10 cellular contexts compared by ENCODE assay signal in the genomic region with DNA sequence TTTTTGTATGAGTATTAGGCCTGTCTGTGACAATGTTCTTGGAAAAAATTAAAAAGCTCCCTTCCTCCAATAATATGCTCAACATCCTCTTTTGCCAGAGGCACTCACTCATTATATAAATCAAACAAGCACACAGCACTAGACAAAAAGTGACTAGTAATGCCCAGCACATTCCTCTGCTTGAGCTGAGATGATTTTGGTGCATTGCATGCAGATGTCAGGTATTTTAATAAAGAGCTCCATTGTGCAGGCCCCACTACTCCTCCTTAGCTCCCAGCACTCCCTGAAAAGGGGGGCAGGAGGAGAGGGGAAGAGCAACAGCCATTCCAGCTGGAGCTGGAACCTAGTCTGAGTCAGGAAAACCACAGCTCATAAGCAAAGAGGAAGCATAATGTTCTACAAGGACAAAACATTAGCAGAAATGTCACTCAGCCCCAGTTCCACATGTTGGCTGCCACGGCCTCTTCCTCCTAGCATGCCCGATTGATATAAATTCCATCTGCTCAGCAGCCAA.
DNase-seq lines count a peak whose midpoint lies in the region; ATAC-seq, FAIRE-seq and TF ChIP-seq lines count a peak whose summit lies in the region.
"Had no signal": no experiment of that assay in that cellular context is flagged by ENCODE, and none has a peak within 500 bp of the region (broad histone marks: within the 10 kb centered on the region; RNA-seq: fewer than 3 reads in every experiment).

No MANE protein-coding gene starts in this region.

- no peaks in the 10 kb centered on the region for H3K9me2 ChIP-seq in hepatocyte (replicated peaks; ENCODE audit: insufficient read depth)

- WGBS in hepatocyte (ENCODE audit: low lambda C conversion rate, missing lambda C conversion rate): 43% methylated on average over 2 of the region's 2 CpGs
- 19 to 51% (median 47%) methylated on average over 2 of the region's 2 CpGs for WGBS in stomach, 5 donors

- TF ChIP-seq CTCF in hepatocyte (IDR thresholded peaks at IDR 0.05; ENCODE audit: poor library complexity) (no peak), stomach (IDR thresholded peaks at IDR 0.05) (no peak)

- peaks cover 3% of the 10 kb centered on the region for H3K79me2 ChIP-seq in hepatocyte

- no peak overlapping the region for H3K4me2 ChIP-seq in hepatocyte

- H2AFZ ChIP-seq in hepatocyte: no peak overlapping the region

- no peak for TF ChIP-seq POLR2A in stomach (IDR thresholded peaks at IDR 0.05)

- peaks cover 14% of the 10 kb centered on the region for H3K4me1 ChIP-seq in hepatocyte (ENCODE audit: insufficient read depth)
- H3K4me1 ChIP-seq in stomach: peaks cover 0 to 27% (median 13%) of the 10 kb centered on the region in 4 donors

- FAIRE-seq in HTR-8/SVneo (lab: Jason Lieb, UNC): no peak
- FAIRE-seq: colon had no signal

- no peaks in the 10 kb centered on the region for H3K27me3 ChIP-seq in hepatocyte
- no peaks in the 10 kb centered on the region for H3K27me3 ChIP-seq in stomach

- intact Hi-C loops in stomach (cut with DNase I; ENCODE audit: low total_unique reads): no loop called here

- TF ChIP-seq EP300 in stomach (IDR thresholded peaks at IDR 0.05): no peak

- H3K4me3 ChIP-seq in hepatocyte: no peak overlapping the region
- H3K4me3 ChIP-seq in stomach: no peak overlapping the region

- ATAC-seq in HG03108 (IDR thresholded peaks at IDR 0.05; ENCODE audit: unreplicated experiment) (no peak), HG03097 (IDR thresholded peaks at IDR 0.05; ENCODE audit: low FRiP score, unreplicated experiment) (no peak)
- ATAC-seq: T-helper 17 cell had no signal

- peak overlapping the region; percentile 72 for H3K27ac ChIP-seq in hepatocyte
- peak overlapping the region in 4 of 5 donors; percentile 34 to 77 (median 64) for H3K27ac ChIP-seq in stomach

- DNase-seq in HTR-8/SVneo (ENCODE audit: insufficient read length, low spot score) (peak; percentile 24), amniotic stem cell (lab: John Stamatoyannopoulos, UW) (peak; percentile 58), hepatocyte (ENCODE audit: low spot score) (peak; percentile 10), stomach (no peak), NCI-H69 (lab: John Stamatoyannopoulos, UW) (no peak), NCI-H1105 treated with DMSO at 0.1 percent for 48 hours (lab: John Stamatoyannopoulos, UW) (no peak)
- DNase-seq: T-helper 17 cell had no signal

- H4K20me1 ChIP-seq in hepatocyte (ENCODE audit: insufficient read depth, poor library complexity, severe bottlenecking): no peaks in the 10 kb centered on the region

- no peaks in the 10 kb centered on the region for H3K36me3 ChIP-seq in hepatocyte (replicated peaks; ENCODE audit: insufficient read depth, low read depth)
- H3K36me3 ChIP-seq in stomach: no peaks in the 10 kb centered on the region

- H3K9me3 ChIP-seq in hepatocyte (ENCODE audit: low read depth): no peaks in the 10 kb centered on the region
- H3K9me3 ChIP-seq in stomach: no peaks in the 10 kb centered on the region

Comparison
In these comparisons a context has a peak if more than half of its experiments do, and no peak if none do; other contexts are left out.
1. DNase-seq: peak in HTR-8/SVneo (single experiment), amniotic stem cell (single experiment) and hepatocyte (single experiment); none in stomach (single experiment), NCI-H69 (single experiment) and NCI-H1105 treated with DMSO at 0.1 percent for 48 hours (single experiment).